ENCODE assay signal across 11 cellular contexts in genomic region chr20:25220021-25220730, GRCh38. TPM values are rescaled to one million over a fixed set of nuclear protein-coding genes. Genes with fewer than 3 reads are reported as not detected.
DNase-seq lines count a peak whose midpoint lies in the region; ATAC-seq, FAIRE-seq and TF ChIP-seq lines count a peak whose summit lies in the region.
"Had no signal": no experiment of that assay in that cellular context is flagged by ENCODE, and none has a peak within 500 bp of the region (broad histone marks: within the 10 kb centered on the region; RNA-seq: fewer than 3 reads in every experiment).

No MANE protein-coding gene starts in this region.

- in situ Hi-C loops in gastrocnemius medialis (cut with MboI; ENCODE audit: low sequenced_read_pairs in 4 of 4), result loop anchor here in 1 of 4 donors (25.0 kb wide), 1 partner anchor 233 kb away; the partner anchor contains the start of gene APMAP

- H3K4me1 ChIP-seq in gastrocnemius medialis, result peaks cover 15 to 21% of the 10 kb centered on the region in 2 donors

- TF ChIP-seq CTCF in LNCAP (IDR thresholded peaks at IDR 0.05) (peak; percentile 8; the same call in 1 of the 2 replicates), cardiac fibroblast (IDR thresholded peaks at IDR 0.05; ENCODE audit: low read depth, low read length) (peak; percentile 25), gastrocnemius medialis (IDR thresholded peaks at IDR 0.05 in 4 of 5, conservative IDR thresholded peaks at IDR 0.05 in 1 of 5) (no peak)

- H3K27me3 ChIP-seq in gastrocnemius medialis, result no peaks in the 10 kb centered on the region
- H3K27me3 ChIP-seq: gastroesophageal sphincter had no signal

- H3K9me3 ChIP-seq in gastrocnemius medialis, result no peaks in the 10 kb centered on the region
- H3K9me3 ChIP-seq: gastroesophageal sphincter had no signal

- H3K27ac ChIP-seq in gastrocnemius medialis, result peak overlapping the region; percentile 23 to 67 (median 52)

- no peak for FAIRE-seq in urothelium cell line (lab: Jason Lieb, UNC)

- no peak for TF ChIP-seq POLR2A in gastrocnemius medialis (IDR thresholded peaks at IDR 0.05)

- peak; percentile 14 for DNase-seq in activated CD4-positive, alpha-beta T cell treated with anti-CD3 and anti-CD28 coated beads, Interleukin-2, amount 50 U/mL, for 1 hour
- no peak for DNase-seq in activated CD4-positive, alpha-beta T cell treated with anti-CD3 and anti-CD28 coated beads for 4 hours
- DNase-seq in cardiac fibroblast (ENCODE audit: low read depth in 2 of 2) (no peak), gastrocnemius medialis (no peak), nucleus accumbens (lab: John Stamatoyannopoulos, UW) (no peak), urothelium cell line (ENCODE audit: low spot score) (no peak), SW480 (ENCODE audit: low spot score) (no peak)
- DNase-seq: activated naive CD8-positive, alpha-beta T cell treated with anti-CD3 and anti-CD28 coated beads, Interleukin-2, amount 50 U/mL, for 24 hours; NCI-H187 had no signal

- intact Hi-C loops in gastrocnemius medialis (cut with DNase I; ENCODE audit: low total_unique reads), result no loop called here

- H3K4me3 ChIP-seq in cardiac fibroblast (replicated peaks in 1 of 2; ENCODE audit: low read depth in 2 of 2, low read length in 2 of 2) (no peak overlapping the region), gastrocnemius medialis (no peak overlapping the region)
- H3K4me3 ChIP-seq: gastroesophageal sphincter had no signal

- H3K36me3 ChIP-seq in gastrocnemius medialis, result peaks cover 2 to 38% of the 10 kb centered on the region in 2 donors

- no peak for ATAC-seq in gastrocnemius medialis
- ATAC-seq: activated naive CD8-positive, alpha-beta T cell treated with anti-CD3 and anti-CD28 coated beads, Interleukin-2, amount 50 U/mL, for 24 hours; gastroesophageal sphincter had no signal

RNA-seq across cellular contexts. Expression of gene ENTPD6, which starts 24.7 kb away (rescaled TPM):
- 10 to 100 TPM; 27.0 to 61.1 (median 50.2) TPM for total RNA-seq in gastrocnemius medialis

RNA-seq across cellular contexts. Expression of gene PYGB, which starts 27.7 kb away (rescaled TPM):
- total RNA-seq in gastrocnemius medialis, result 10 to 100 TPM; 13.6 to 50.7 (median 27.0) TPM

Comparison
In these comparisons a context has a peak if more than half of its experiments do, and no peak if none do; other contexts are left out.
1. CTCF ChIP-seq: peak in LNCAP (single experiment) and cardiac fibroblast (single experiment); none in gastrocnemius medialis (0 of 5).